Comparison of ENCODE assay signal across 1 cellular context in the genomic region with DNA sequence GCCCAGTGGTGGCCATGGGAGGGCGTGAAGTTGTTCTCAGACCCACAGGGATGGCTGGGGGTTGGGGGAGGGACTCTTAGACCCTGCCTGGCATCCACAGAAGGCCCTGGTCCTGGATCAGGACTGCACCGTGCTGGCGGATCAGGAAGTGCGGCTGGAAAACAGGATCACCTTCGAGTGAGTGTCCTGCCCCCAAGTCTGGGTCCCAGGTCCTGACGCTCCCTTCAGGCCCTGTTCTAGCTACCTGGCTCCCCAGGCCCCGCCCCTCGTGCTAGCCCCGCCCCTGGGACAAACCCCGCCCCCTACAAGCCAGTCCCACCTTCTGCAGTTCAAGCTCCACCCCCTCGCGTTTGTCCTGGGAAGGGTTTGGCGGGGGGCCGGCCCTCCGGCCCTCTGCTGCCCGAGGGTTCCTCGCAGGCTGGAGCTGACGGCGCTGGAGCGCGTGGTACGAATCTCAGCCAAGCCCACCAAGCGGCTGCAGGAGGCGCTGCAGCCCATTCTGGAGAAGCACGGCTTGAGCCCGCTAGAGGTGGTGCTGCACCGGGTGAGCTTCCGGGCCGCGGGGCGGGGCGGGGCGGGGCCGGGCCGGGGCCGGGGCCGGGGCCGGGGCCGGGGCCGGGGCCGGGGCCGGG.
TF ChIP-seq lines count a peak whose summit lies in the region.

No MANE protein-coding gene starts in this region.

TF ChIP-seq in K562, 482 proteins besides CTCF, POLR2A, EP300 and RAD21 (continued from another document and continues in another):
- TF ChIP-seq YY1 (IDR thresholded peaks at IDR 0.05; ENCODE audit: borderline replicate concordance in 1 of 3, control insufficient read depth in 1 of 3, extremely low read depth in 1 of 3, insufficient read depth in 3 of 3, insufficient read length in 1 of 3, insufficient replicate concordance in 2 of 3, low read depth in 1 of 3, low read length in 2 of 3): peak in 2 of 3 experiments; percentile 28 to 48
- TF ChIP-seq HMBOX1 (IDR thresholded peaks at IDR 0.05): no peak
- no peak for TF ChIP-seq REST (CRISPR knock-in tag; IDR thresholded peaks at IDR 0.05; ENCODE audit: low read depth)
- no peak for TF ChIP-seq MLX (CRISPR knock-in tag; conservative IDR thresholded peaks at IDR 0.05)
- no peak for TF ChIP-seq NFXL1 (CRISPR knock-in tag; IDR thresholded peaks at IDR 0.05)
- TF ChIP-seq THAP12 (CRISPR knock-in tag; IDR thresholded peaks at IDR 0.05): no peak
- TF ChIP-seq NR2C2 (CRISPR knock-in tag; IDR thresholded peaks at IDR 0.05): no peak
- TF ChIP-seq NR2C2 (tag; IDR thresholded peaks at IDR 0.05): peak; percentile 37; the same call in 1 of the 2 replicates
- TF ChIP-seq HMG20A (CRISPR knock-in tag; conservative IDR thresholded peaks at IDR 0.05): no peak
- no peak for TF ChIP-seq THRAP3 (IDR thresholded peaks at IDR 0.05; ENCODE audit: borderline replicate concordance)
- TF ChIP-seq, protein P1, sequence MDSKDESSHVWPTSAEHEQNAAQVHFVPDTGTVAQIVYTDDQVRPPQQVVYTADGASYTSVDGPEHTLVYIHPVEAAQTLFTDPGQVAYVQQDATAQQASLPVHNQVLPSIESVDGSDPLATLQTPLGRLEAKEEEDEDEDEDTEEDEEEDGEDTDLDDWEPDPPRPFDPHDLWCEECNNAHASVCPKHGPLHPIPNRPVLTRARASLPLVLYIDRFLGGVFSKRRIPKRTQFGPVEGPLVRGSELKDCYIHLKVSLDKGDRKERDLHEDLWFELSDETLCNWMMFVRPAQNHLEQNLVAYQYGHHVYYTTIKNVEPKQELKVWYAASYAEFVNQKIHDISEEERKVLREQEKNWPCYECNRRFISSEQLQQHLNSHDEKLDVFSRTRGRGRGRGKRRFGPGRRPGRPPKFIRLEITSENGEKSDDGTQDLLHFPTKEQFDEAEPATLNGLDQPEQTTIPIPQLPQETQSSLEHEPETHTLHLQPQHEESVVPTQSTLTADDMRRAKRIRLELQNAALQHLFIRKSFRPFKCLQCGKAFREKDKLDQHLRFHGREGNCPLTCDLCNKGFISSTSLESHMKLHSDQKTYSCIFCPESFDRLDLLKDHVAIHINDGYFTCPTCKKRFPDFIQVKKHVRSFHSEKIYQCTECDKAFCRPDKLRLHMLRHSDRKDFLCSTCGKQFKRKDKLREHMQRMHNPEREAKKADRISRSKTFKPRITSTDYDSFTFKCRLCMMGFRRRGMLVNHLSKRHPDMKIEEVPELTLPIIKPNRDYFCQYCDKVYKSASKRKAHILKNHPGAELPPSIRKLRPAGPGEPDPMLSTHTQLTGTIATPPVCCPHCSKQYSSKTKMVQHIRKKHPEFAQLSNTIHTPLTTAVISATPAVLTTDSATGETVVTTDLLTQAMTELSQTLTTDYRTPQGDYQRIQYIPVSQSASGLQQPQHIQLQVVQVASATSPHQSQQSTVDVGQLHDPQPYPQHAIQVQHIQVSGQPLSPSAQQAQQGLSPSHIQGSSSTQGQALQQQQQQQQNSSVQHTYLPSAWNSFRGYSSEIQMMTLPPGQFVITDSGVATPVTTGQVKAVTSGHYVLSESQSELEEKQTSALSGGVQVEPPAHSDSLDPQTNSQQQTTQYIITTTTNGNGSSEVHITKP (IDR thresholded peaks at IDR 0.05; ENCODE audit: partially characterized antibody): no peak
- no peak for TF ChIP-seq MAFG (tag; conservative IDR thresholded peaks at IDR 0.05)
- TF ChIP-seq ZNF121 (CRISPR knock-in tag; conservative IDR thresholded peaks at IDR 0.05): no peak
- TF ChIP-seq ZNF695 (CRISPR knock-in tag; IDR thresholded peaks at IDR 0.05): no peak
- TF ChIP-seq HNRNPLL (IDR thresholded peaks at IDR 0.05; ENCODE audit: low read depth, low read length, poor library complexity, severe bottlenecking): no peak
- peak; percentile 81 for TF ChIP-seq CCNT2 (IDR thresholded peaks at IDR 0.05; ENCODE audit: borderline replicate concordance, extremely low read depth, insufficient read length, low read depth, low read length)
- no peak for TF ChIP-seq PCBP2 (IDR thresholded peaks at IDR 0.05; ENCODE audit: low read depth, low read length, poor library complexity, severe bottlenecking)
- TF ChIP-seq CTBP1 (IDR thresholded peaks at IDR 0.05; ENCODE audit: borderline replicate concordance): no peak; the same call in 1 of the 2 replicates
- TF ChIP-seq RFX1 (IDR thresholded peaks at IDR 0.05): no peak
- no peak for TF ChIP-seq CEBPB (tag; IDR thresholded peaks at IDR 0.05)
- TF ChIP-seq, protein P2, sequence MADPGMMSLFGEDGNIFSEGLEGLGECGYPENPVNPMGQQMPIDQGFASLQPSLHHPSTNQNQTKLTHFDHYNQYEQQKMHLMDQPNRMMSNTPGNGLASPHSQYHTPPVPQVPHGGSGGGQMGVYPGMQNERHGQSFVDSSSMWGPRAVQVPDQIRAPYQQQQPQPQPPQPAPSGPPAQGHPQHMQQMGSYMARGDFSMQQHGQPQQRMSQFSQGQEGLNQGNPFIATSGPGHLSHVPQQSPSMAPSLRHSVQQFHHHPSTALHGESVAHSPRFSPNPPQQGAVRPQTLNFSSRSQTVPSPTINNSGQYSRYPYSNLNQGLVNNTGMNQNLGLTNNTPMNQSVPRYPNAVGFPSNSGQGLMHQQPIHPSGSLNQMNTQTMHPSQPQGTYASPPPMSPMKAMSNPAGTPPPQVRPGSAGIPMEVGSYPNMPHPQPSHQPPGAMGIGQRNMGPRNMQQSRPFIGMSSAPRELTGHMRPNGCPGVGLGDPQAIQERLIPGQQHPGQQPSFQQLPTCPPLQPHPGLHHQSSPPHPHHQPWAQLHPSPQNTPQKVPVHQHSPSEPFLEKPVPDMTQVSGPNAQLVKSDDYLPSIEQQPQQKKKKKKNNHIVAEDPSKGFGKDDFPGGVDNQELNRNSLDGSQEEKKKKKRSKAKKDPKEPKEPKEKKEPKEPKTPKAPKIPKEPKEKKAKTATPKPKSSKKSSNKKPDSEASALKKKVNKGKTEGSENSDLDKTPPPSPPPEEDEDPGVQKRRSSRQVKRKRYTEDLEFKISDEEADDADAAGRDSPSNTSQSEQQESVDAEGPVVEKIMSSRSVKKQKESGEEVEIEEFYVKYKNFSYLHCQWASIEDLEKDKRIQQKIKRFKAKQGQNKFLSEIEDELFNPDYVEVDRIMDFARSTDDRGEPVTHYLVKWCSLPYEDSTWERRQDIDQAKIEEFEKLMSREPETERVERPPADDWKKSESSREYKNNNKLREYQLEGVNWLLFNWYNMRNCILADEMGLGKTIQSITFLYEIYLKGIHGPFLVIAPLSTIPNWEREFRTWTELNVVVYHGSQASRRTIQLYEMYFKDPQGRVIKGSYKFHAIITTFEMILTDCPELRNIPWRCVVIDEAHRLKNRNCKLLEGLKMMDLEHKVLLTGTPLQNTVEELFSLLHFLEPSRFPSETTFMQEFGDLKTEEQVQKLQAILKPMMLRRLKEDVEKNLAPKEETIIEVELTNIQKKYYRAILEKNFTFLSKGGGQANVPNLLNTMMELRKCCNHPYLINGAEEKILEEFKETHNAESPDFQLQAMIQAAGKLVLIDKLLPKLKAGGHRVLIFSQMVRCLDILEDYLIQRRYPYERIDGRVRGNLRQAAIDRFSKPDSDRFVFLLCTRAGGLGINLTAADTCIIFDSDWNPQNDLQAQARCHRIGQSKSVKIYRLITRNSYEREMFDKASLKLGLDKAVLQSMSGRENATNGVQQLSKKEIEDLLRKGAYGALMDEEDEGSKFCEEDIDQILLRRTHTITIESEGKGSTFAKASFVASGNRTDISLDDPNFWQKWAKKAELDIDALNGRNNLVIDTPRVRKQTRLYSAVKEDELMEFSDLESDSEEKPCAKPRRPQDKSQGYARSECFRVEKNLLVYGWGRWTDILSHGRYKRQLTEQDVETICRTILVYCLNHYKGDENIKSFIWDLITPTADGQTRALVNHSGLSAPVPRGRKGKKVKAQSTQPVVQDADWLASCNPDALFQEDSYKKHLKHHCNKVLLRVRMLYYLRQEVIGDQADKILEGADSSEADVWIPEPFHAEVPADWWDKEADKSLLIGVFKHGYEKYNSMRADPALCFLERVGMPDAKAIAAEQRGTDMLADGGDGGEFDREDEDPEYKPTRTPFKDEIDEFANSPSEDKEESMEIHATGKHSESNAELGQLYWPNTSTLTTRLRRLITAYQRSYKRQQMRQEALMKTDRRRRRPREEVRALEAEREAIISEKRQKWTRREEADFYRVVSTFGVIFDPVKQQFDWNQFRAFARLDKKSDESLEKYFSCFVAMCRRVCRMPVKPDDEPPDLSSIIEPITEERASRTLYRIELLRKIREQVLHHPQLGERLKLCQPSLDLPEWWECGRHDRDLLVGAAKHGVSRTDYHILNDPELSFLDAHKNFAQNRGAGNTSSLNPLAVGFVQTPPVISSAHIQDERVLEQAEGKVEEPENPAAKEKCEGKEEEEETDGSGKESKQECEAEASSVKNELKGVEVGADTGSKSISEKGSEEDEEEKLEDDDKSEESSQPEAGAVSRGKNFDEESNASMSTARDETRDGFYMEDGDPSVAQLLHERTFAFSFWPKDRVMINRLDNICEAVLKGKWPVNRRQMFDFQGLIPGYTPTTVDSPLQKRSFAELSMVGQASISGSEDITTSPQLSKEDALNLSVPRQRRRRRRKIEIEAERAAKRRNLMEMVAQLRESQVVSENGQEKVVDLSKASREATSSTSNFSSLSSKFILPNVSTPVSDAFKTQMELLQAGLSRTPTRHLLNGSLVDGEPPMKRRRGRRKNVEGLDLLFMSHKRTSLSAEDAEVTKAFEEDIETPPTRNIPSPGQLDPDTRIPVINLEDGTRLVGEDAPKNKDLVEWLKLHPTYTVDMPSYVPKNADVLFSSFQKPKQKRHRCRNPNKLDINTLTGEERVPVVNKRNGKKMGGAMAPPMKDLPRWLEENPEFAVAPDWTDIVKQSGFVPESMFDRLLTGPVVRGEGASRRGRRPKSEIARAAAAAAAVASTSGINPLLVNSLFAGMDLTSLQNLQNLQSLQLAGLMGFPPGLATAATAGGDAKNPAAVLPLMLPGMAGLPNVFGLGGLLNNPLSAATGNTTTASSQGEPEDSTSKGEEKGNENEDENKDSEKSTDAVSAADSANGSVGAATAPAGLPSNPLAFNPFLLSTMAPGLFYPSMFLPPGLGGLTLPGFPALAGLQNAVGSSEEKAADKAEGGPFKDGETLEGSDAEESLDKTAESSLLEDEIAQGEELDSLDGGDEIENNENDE (IDR thresholded peaks at IDR 0.05; ENCODE audit: low read depth, low read length): no peak
- TF ChIP-seq HDAC1 (IDR thresholded peaks at IDR 0.05): peak in 1 of 2 experiments; percentile 49; a peak in 2 of 4 replicates
- 0 out of 2 replicates have a peak, but pooled peaks have one; percentile 7 for TF ChIP-seq EGR1 (conservative IDR thresholded peaks at IDR 0.05)
- no peak for TF ChIP-seq ZFP30 (CRISPR knock-in tag; IDR thresholded peaks at IDR 0.05; ENCODE audit: borderline replicate concordance)
- TF ChIP-seq SPI1 (IDR thresholded peaks at IDR 0.05; ENCODE audit: borderline replicate concordance, low read depth, low read length): no peak
- TF ChIP-seq USF1 (CRISPR knock-in tag; IDR thresholded peaks at IDR 0.05): 0 out of 2 replicates have a peak, but pooled peaks have one; percentile 33
- TF ChIP-seq SMAD2 (IDR thresholded peaks at IDR 0.05; ENCODE audit: low read depth, low read length): no peak
